In genomic region chr15:58330468-58330793, GRCh38 we compare ENCODE assay signal across 1 cellular context.
TF ChIP-seq lines count a peak whose summit lies in the region.

No MANE protein-coding gene starts in this region.

TF ChIP-seq in GM23338, 12 proteins besides CTCF, POLR2A, EP300 and RAD21 (continued from another document):
- TF ChIP-seq EZH2phosphoT487 (IDR thresholded peaks at IDR 0.05; ENCODE audit: unreplicated experiment) (no peak), ZNF462 (CRISPR knock-in tag; IDR thresholded peaks at IDR 0.05) (no peak)
